1 cellular context compared by ENCODE assay signal in the genomic region with DNA sequence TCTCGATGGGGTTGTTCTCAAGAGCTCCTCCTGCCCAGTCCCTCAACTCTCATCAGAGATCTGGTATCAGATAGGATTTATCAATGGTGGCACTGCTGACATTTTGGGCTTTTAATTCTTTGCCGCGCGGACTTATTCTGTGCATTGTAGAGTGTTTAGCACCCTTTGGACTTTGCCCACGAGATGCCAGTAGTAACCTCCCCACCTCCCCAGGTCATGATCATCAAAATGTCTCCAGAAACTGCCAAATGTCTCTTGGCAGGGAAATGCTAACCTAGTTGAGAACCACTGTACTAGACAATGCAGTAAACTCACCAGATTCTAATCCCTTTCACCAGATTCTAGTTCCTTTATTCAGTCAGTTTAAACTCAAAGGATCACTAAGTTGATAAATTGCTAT.
TF ChIP-seq lines count a peak whose summit lies in the region.

No MANE protein-coding gene starts in this region.

TF ChIP-seq in HepG2, 621 proteins besides CTCF, POLR2A, EP300 and RAD21:
- TF ChIP-seq ZNF317 (CRISPR knock-in tag; IDR thresholded peaks at IDR 0.05) (no peak), ZNF354B (CRISPR knock-in tag; IDR thresholded peaks at IDR 0.05) (no peak), ZNF17 (CRISPR knock-in tag; IDR thresholded peaks at IDR 0.05) (no peak), ZNF790 (CRISPR knock-in tag; IDR thresholded peaks at IDR 0.05; ENCODE audit: borderline replicate concordance) (no peak), NR2C2 (CRISPR knock-in tag; IDR thresholded peaks at IDR 0.05; ENCODE audit: borderline replicate concordance) (no peak), NR3C1 (CRISPR knock-in tag; IDR thresholded peaks at IDR 0.05) (no peak)
- TF ChIP-seq, protein P1, sequence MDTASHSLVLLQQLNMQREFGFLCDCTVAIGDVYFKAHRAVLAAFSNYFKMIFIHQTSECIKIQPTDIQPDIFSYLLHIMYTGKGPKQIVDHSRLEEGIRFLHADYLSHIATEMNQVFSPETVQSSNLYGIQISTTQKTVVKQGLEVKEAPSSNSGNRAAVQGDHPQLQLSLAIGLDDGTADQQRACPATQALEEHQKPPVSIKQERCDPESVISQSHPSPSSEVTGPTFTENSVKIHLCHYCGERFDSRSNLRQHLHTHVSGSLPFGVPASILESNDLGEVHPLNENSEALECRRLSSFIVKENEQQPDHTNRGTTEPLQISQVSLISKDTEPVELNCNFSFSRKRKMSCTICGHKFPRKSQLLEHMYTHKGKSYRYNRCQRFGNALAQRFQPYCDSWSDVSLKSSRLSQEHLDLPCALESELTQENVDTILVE (CRISPR knock-in tag; IDR thresholded peaks at IDR 0.05) = no peak
- TF ChIP-seq, protein P2, sequence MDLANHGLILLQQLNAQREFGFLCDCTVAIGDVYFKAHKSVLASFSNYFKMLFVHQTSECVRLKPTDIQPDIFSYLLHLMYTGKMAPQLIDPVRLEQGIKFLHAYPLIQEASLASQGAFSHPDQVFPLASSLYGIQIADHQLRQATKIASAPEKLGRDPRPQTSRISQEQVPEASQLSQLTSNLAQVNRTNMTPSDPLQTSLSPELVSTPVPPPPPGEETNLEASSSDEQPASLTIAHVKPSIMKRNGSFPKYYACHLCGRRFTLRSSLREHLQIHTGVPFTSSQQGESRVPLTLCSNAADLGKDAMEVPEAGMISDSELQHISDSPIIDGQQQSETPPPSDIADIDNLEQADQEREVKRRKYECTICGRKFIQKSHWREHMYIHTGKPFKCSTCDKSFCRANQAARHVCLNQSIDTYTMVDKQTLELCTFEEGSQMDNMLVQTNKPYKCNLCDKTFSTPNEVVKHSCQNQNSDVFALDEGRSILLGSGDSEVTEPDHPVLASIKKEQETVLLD (CRISPR knock-in tag; IDR thresholded peaks at IDR 0.05; ENCODE audit: low read depth) = no peak
